1 cellular context compared by ENCODE assay signal in genomic region chr10:72275351-72276012, GRCh38.
TF ChIP-seq lines count a peak whose summit lies in the region.

No MANE protein-coding gene starts in this region.

TF ChIP-seq in K562, 482 proteins besides CTCF, POLR2A, EP300 and RAD21 (continued from another document and continues in another):
- TF ChIP-seq PBX2 (CRISPR knock-in tag; IDR thresholded peaks at IDR 0.05; ENCODE audit: low read depth) (no peak), PBX2 (tag; conservative IDR thresholded peaks at IDR 0.05; ENCODE audit: low read depth) (peak; percentile 71), ZNF583 (CRISPR knock-in tag; IDR thresholded peaks at IDR 0.05) (peak; percentile 12; the same call in 1 of the 2 replicates), SMAD2 (IDR thresholded peaks at IDR 0.05; ENCODE audit: low read depth, low read length) (no peak), ETV5 (CRISPR knock-in tag; IDR thresholded peaks at IDR 0.05; ENCODE audit: low read depth) (no peak; the same call in 1 of the 2 replicates), E2F1 (CRISPR knock-in tag; IDR thresholded peaks at IDR 0.05) (no peak; the same call in 1 of the 2 replicates), TCFL5 (CRISPR knock-in tag; conservative IDR thresholded peaks at IDR 0.05) (no peak), SAFB2 (IDR thresholded peaks at IDR 0.05; ENCODE audit: borderline replicate concordance, low read depth, low read length, severe bottlenecking) (no peak), HNRNPL (IDR thresholded peaks at IDR 0.05; ENCODE audit: low read depth, low read length) (no peak), ZNF280A (IDR thresholded peaks at IDR 0.05; ENCODE audit: low read depth, partially characterized antibody) (no peak), GATAD2A (IDR thresholded peaks at IDR 0.05) (no peak), ZNF785 (CRISPR knock-in tag; IDR thresholded peaks at IDR 0.05) (no peak), MYNN (IDR thresholded peaks at IDR 0.05) (0 out of 2 replicates have a peak, but pooled peaks have one; percentile 12), MYNN (CRISPR knock-in tag; IDR thresholded peaks at IDR 0.05) (no peak), SMARCB1 (IDR thresholded peaks at IDR 0.05; ENCODE audit: insufficient read length, low read depth) (no peak), STAT6 (CRISPR knock-in tag; IDR thresholded peaks at IDR 0.05) (no peak), NR2C1 (IDR thresholded peaks at IDR 0.05) (no peak), NR2C1 (tag; IDR thresholded peaks at IDR 0.05) (peak; percentile 91), GABPB2 (CRISPR knock-in tag; conservative IDR thresholded peaks at IDR 0.05) (no peak), HINFP (tag; conservative IDR thresholded peaks at IDR 0.05; ENCODE audit: low read depth) (no peak), CUX1 (CRISPR knock-in tag; IDR thresholded peaks at IDR 0.05) (no peak), KDM4B (IDR thresholded peaks at IDR 0.05; ENCODE audit: borderline replicate concordance in 2 of 2, low read depth in 1 of 2) (0 out of 4 replicates have a peak, but pooled peaks of 1 of the 2 experiments have one; percentile 55), ZNF449 (CRISPR knock-in tag; IDR thresholded peaks at IDR 0.05) (no peak), CREB1 (IDR thresholded peaks at IDR 0.05) (0 out of 2 replicates have a peak, but pooled peaks have one; percentile 24), CREB1 (CRISPR knock-in tag; IDR thresholded peaks at IDR 0.05) (peak; percentile 47; the same call in 1 of the 2 replicates), BCLAF1 (IDR thresholded peaks at IDR 0.05; ENCODE audit: borderline replicate concordance in 1 of 2, control insufficient read depth in 1 of 2, low read depth in 2 of 2, low read length in 1 of 2) (peak in 1 of 2 experiments; percentile 41; a peak in 1 of 4 replicates), CHD2 (IDR thresholded peaks at IDR 0.05; ENCODE audit: low read depth, low read length) (no peak), PCBP2 (IDR thresholded peaks at IDR 0.05; ENCODE audit: low read depth, low read length, poor library complexity, severe bottlenecking) (no peak), E2F3 (CRISPR knock-in tag; IDR thresholded peaks at IDR 0.05) (no peak), HNRNPLL (IDR thresholded peaks at IDR 0.05; ENCODE audit: low read depth, low read length, poor library complexity, severe bottlenecking) (no peak), ATF1 (CRISPR knock-in tag; IDR thresholded peaks at IDR 0.05) (no peak), ATF1 (tag; IDR thresholded peaks at IDR 0.05) (no peak), GABPA (tag; conservative IDR thresholded peaks at IDR 0.05; ENCODE audit: low read depth) (no peak), NFE2 (IDR thresholded peaks at IDR 0.05; ENCODE audit: low read depth) (no peak), L3MBTL2 (IDR thresholded peaks at IDR 0.05) (no peak), KDM1A (IDR thresholded peaks at IDR 0.05) (no peak), ZNF512 (tag; IDR thresholded peaks at IDR 0.05) (no peak), XRCC5 (IDR thresholded peaks at IDR 0.05; ENCODE audit: low read depth, low read length) (no peak; the same call in 1 of the 2 replicates), SMC3 (conservative IDR thresholded peaks at IDR 0.05; ENCODE audit: insufficient read depth, low read depth, low read length) (no peak), NCOA6 (IDR thresholded peaks at IDR 0.05) (no peak)
